In genomic region chr5:127564002-127564769, GRCh38 we compare ENCODE assay signal across 8 cellular contexts. TPM values are rescaled to one million over a fixed set of nuclear protein-coding genes. Genes with fewer than 3 reads are reported as not detected.
DNase-seq lines count a peak whose midpoint lies in the region; ATAC-seq and TF ChIP-seq lines count a peak whose summit lies in the region.

No MANE protein-coding gene starts in this region.

- H3F3A ChIP-seq in neural progenitor cell (ENCODE audit: low read depth), result no peaks in the 10 kb centered on the region

- H3K27ac Mint-ChIP-seq in Caco-2 (ENCODE audit: unreplicated experiment) (no peak overlapping the region), neural progenitor cell (no peak overlapping the region)
- H3K27ac Mint-ChIP-seq in activated CD4-positive, alpha-beta T cell treated with anti-CD3 and anti-CD28 coated beads, Interleukin-2, amount 10 ng/mL, durations not matched to agents 24 days and 14 days, result no peak overlapping the region

- POLR2A ChIA-PET in Caco-2 (lab: Charles Lee), result no interaction called here

- H3K9ac ChIP-seq in fibroblast of lung (ENCODE audit: insufficient read depth, low read length) (no peak overlapping the region), neural progenitor cell (no peak overlapping the region)

- no peaks in the 10 kb centered on the region for H3K4me1 Mint-ChIP-seq in Caco-2 (ENCODE audit: low read depth, unreplicated experiment)
- H3K4me1 Mint-ChIP-seq in activated CD4-positive, alpha-beta T cell treated with anti-CD3 and anti-CD28 coated beads, Interleukin-2, amount 10 ng/mL, durations not matched to agents 24 days and 14 days, result peaks cover 8% of the 10 kb centered on the region
- H3K4me1 Mint-ChIP-seq in neural progenitor cell, result peaks cover 13% of the 10 kb centered on the region

- H3K79me2 ChIP-seq in fibroblast of lung (ENCODE audit: control insufficient read depth, insufficient read depth, low read length) (no peaks in the 10 kb centered on the region), neural progenitor cell (ENCODE audit: low read depth) (no peaks in the 10 kb centered on the region)

- H4K20me1 ChIP-seq in fibroblast of lung (ENCODE audit: control insufficient read depth, extremely low read depth, insufficient read depth, low read length), result no peaks in the 10 kb centered on the region
- no peaks in the 10 kb centered on the region for H4K20me1 ChIP-seq in neural progenitor cell (ENCODE audit: low read depth)

- H3K27ac ChIP-seq in fibroblast of lung (ENCODE audit: insufficient read depth, low read length) (no peak overlapping the region), neural progenitor cell (no peak overlapping the region), vagina (no peak overlapping the region)

- no peak for TF ChIP-seq POLR2A in vagina (IDR thresholded peaks at IDR 0.05)

- no TSS peak for BruUV-seq in Caco-2 (replicated peaks; lab: Mats Ljungman, UMichigan)

- H3K9me3 Mint-ChIP-seq in Caco-2 (ENCODE audit: unreplicated experiment) (no peaks in the 10 kb centered on the region), neural progenitor cell (peaks cover 4% of the 10 kb centered on the region)
- H3K9me3 Mint-ChIP-seq in activated CD4-positive, alpha-beta T cell treated with anti-CD3 and anti-CD28 coated beads, Interleukin-2, amount 10 ng/mL, durations not matched to agents 24 days and 14 days, result no peaks in the 10 kb centered on the region

- H3K4me3 Mint-ChIP-seq in Caco-2 (ENCODE audit: unreplicated experiment), result no peak overlapping the region
- H3K4me3 Mint-ChIP-seq in activated CD4-positive, alpha-beta T cell treated with anti-CD3 and anti-CD28 coated beads, Interleukin-2, amount 10 ng/mL, durations not matched to agents 24 days and 14 days, result no peak overlapping the region
- H3K4me3 Mint-ChIP-seq in neural progenitor cell, result no peak overlapping the region

- no peaks in the 10 kb centered on the region for H3K9me3 ChIP-seq in Caco-2
- no peaks in the 10 kb centered on the region for H3K9me3 ChIP-seq in fibroblast of lung (ENCODE audit: control insufficient read depth, insufficient read depth, low read depth, low read length)
- no peaks in the 10 kb centered on the region for H3K9me3 ChIP-seq in neural progenitor cell (ENCODE audit: low read depth)
- no peaks in the 10 kb centered on the region for H3K9me3 ChIP-seq in vagina

- no peaks in the 10 kb centered on the region for H3K27me3 Mint-ChIP-seq in Caco-2 (ENCODE audit: insufficient read depth, unreplicated experiment)
- H3K27me3 Mint-ChIP-seq in activated CD4-positive, alpha-beta T cell treated with anti-CD3 and anti-CD28 coated beads, Interleukin-2, amount 10 ng/mL, durations not matched to agents 24 days and 14 days, result peaks cover 25% of the 10 kb centered on the region
- no peaks in the 10 kb centered on the region for H3K27me3 Mint-ChIP-seq in neural progenitor cell (ENCODE audit: insufficient read depth, low read depth)

- intact Hi-C loops in Caco-2 (cut with micrococcal nuclease; ENCODE audit: unreplicated experiment), result loop anchor here (1.0 to 5.0 kb wide), 7 partner anchors 182 to 1278 kb away; partner anchors contain the start of gene SLC12A2
- intact Hi-C loops in activated CD4-positive, alpha-beta T cell treated with anti-CD3 and anti-CD28 coated beads, Interleukin-2, amount 10 ng/mL, durations not matched to agents 24 days and 14 days (cut with micrococcal nuclease), result loop anchor here (1.0 to 10.0 kb wide), 4 partner anchors 191 to 1108 kb away; partner anchors contain the start of gene SLC12A2
- intact Hi-C loops in vagina (cut with DNase I), result loop anchor here (5.0 to 10.0 kb wide), 2 partner anchors 521 to 638 kb away; partner anchors contain the start of gene SLC12A2

- H2AFZ ChIP-seq in fibroblast of lung (ENCODE audit: low read length) (no peak overlapping the region), neural progenitor cell (replicated peaks) (no peak overlapping the region)

- no peak overlapping the region for H3K4me3 ChIP-seq in Caco-2 (ENCODE audit: low read depth, low read length)
- H3K4me3 ChIP-seq in fibroblast of lung (replicated peaks in 1 of 4; ENCODE audit: control extremely low read depth in 1 of 4, insufficient read depth in 1 of 4, low read depth in 3 of 4, low read length in 4 of 4), result no peak overlapping the region
- no peak overlapping the region for H3K4me3 ChIP-seq in neural progenitor cell
- H3K4me3 ChIP-seq in vagina, result no peak overlapping the region

- peaks cover 6% of the 10 kb centered on the region for H3K36me3 Mint-ChIP-seq in Caco-2 (ENCODE audit: insufficient read depth, unreplicated experiment)
- H3K36me3 Mint-ChIP-seq in activated CD4-positive, alpha-beta T cell treated with anti-CD3 and anti-CD28 coated beads, Interleukin-2, amount 10 ng/mL, durations not matched to agents 24 days and 14 days (ENCODE audit: low read depth), result no peaks in the 10 kb centered on the region
- H3K36me3 Mint-ChIP-seq in neural progenitor cell, result peaks cover 4% of the 10 kb centered on the region

- CTCF ChIA-PET in Caco-2 (lab: Charles Lee), result interaction anchor here (0.6 to 1.2 kb wide), 8 partner anchors 96 to 935 kb away, joined by 3 to 7 read pairs (median 3); no protein-coding TSS in a partner anchor

- H3K27me3 ChIP-seq in Caco-2 (replicated peaks; ENCODE audit: control insufficient read depth, insufficient read depth, low read length) (no peaks in the 10 kb centered on the region), fibroblast of lung (ENCODE audit: control insufficient read depth, insufficient read depth, low read length) (peaks cover 3% of the 10 kb centered on the region), neural progenitor cell (no peaks in the 10 kb centered on the region), vagina (no peaks in the 10 kb centered on the region)

- H3K4me1 ChIP-seq in Caco-2 (no peaks in the 10 kb centered on the region), fibroblast of lung (ENCODE audit: control insufficient read depth, extremely low read depth, insufficient read depth, low read length) (peaks cover 6% of the 10 kb centered on the region), neural progenitor cell (peaks cover 5% of the 10 kb centered on the region), vagina (no peaks in the 10 kb centered on the region)

- no peaks in the 10 kb centered on the region for H3K36me3 ChIP-seq in Caco-2 (ENCODE audit: control insufficient read depth, insufficient read depth, low read length)
- H3K36me3 ChIP-seq in fibroblast of lung (ENCODE audit: control insufficient read depth, insufficient read depth, low read length), result no peaks in the 10 kb centered on the region
- H3K36me3 ChIP-seq in neural progenitor cell, result no peaks in the 10 kb centered on the region
- no peaks in the 10 kb centered on the region for H3K36me3 ChIP-seq in vagina

- DNase-seq in Caco-2, result peak; percentile 53 to 71
- DNase-seq in NCI-H460 (ENCODE audit: extremely low read depth, low read depth), result peak; percentile 79
- DNase-seq in activated CD4-positive, alpha-beta T cell treated with anti-CD3 and anti-CD28 coated beads, Interleukin-2, amount 10 ng/mL, durations not matched to agents 24 days and 14 days, result peak; percentile 83
- DNase-seq in fibroblast of lung (ENCODE audit: low read depth in 2 of 2), result peak; percentile 45 to 74
- peak; percentile 80 for DNase-seq in neural progenitor cell (ENCODE audit: low spot score)
- no peak for DNase-seq in vagina (ENCODE audit: extremely low spot score in 2 of 2)

- ATAC-seq in GM19043 (IDR thresholded peaks at IDR 0.05; ENCODE audit: low read depth, unreplicated experiment), result peak; percentile 39
- ATAC-seq in HG03196 (IDR thresholded peaks at IDR 0.05; ENCODE audit: unreplicated experiment), result peak; percentile 40

- no peak overlapping the region for H3K4me2 ChIP-seq in fibroblast of lung (ENCODE audit: extremely low read depth, insufficient read depth, low read length)
- H3K4me2 ChIP-seq in neural progenitor cell, result no peak overlapping the region

- TF ChIP-seq CTCF in Caco-2 (IDR thresholded peaks at IDR 0.05; ENCODE audit: insufficient read depth in 1 of 2, low read depth in 1 of 2, low read length in 1 of 2, severe bottlenecking in 1 of 2, unreplicated experiment in 1 of 2) (peak; percentile 60 to 80), fibroblast of lung (conservative IDR thresholded peaks at IDR 0.05 in 1 of 2, IDR thresholded peaks at IDR 0.05 in 1 of 2; ENCODE audit: low read depth in 1 of 2, low read length in 2 of 2) (peak; percentile 59 to 74), neural progenitor cell (IDR thresholded peaks at IDR 0.05) (peak; percentile 89), vagina (IDR thresholded peaks at IDR 0.05) (peak; percentile 42 to 68 (median 48))

RNA-seq across cellular contexts. Expression of gene PRRC1, which starts 46.7 kb away (rescaled TPM):
- total RNA-seq in Caco-2 (2022), result 81.0 and 81.7 TPM in 2 replicates
- 48.4 and 57.8 TPM in 2 replicates for total RNA-seq in NCI-H460 (2014; rRNA removed; shearing (Covaris generic))
- polyA plus RNA-seq in NCI-H460 (2014; cell fraction: nucleus; rRNA removed), result 26.1 and 49.9 TPM in 2 replicates
- total RNA-seq in activated CD4-positive, alpha-beta T cell treated with anti-CD3 and anti-CD28 coated beads, Interleukin-2, amount 10 ng/mL, durations not matched to agents 24 days and 14 days, result 50.4 and 52.3 TPM in 2 replicates
- 36.5 and 44.3 TPM in 2 replicates for total RNA-seq in fibroblast of lung
- 108 and 125 TPM in 2 replicates for polyA plus RNA-seq in fibroblast of lung
- 59.7 and 74.4 TPM in 2 replicates for polyA plus RNA-seq in fibroblast of lung (2012)
- polyA minus RNA-seq in fibroblast of lung (ENCODE audit: low replicate concordance), result 126 and 150 TPM in 2 replicates
- 51.7 and 58.9 TPM in 2 replicates for total RNA-seq in neural progenitor cell (ENCODE audit: low replicate concordance)
- 31.9 TPM for total RNA-seq in vagina

Comparison
In these comparisons a context has a peak if more than half of its experiments do, and no peak if none do; other contexts are left out.
1. DNase-seq: peak in Caco-2 (2 of 2), NCI-H460 (single experiment), activated CD4-positive, alpha-beta T cell treated with anti-CD3 and anti-CD28 coated beads, Interleukin-2, amount 10 ng/mL, durations not matched to agents 24 days and 14 days (single experiment), fibroblast of lung (2 of 2) and neural progenitor cell (single experiment); none in vagina (0 of 2).
2. Peak in every context shown above with its lines, with median percentiles within 50 percentile points of each other: CTCF ChIP-seq.